In genomic region chr15:66251790-66252355, GRCh38 we compare ENCODE assay signal across 1 cellular context.
A peak's percentile ranks its signal among the peaks of the same experiment; 100 is the strongest.
TF ChIP-seq lines count a peak whose summit lies in the region.

No MANE protein-coding gene starts in this region.

TF ChIP-seq in H1, 55 proteins besides CTCF, POLR2A, EP300 and RAD21 (continued from another document):
- 0 out of 2 replicates have a peak, but pooled peaks have one; percentile 26 for TF ChIP-seq TBP (IDR thresholded peaks at IDR 0.05; ENCODE audit: low read depth, low read length)
- no peak for TF ChIP-seq SP4 (IDR thresholded peaks at IDR 0.05; ENCODE audit: low read length)
- peak; percentile 54 for TF ChIP-seq SUZ12 (IDR thresholded peaks at IDR 0.05; ENCODE audit: low read length)
- TF ChIP-seq POU5F1 (IDR thresholded peaks at IDR 0.05; ENCODE audit: low read depth, low read length): no peak
- no peak for TF ChIP-seq PHF8 (conservative IDR thresholded peaks at IDR 0.05; ENCODE audit: low read depth, low read length)
- no peak for TF ChIP-seq CHD1 (IDR thresholded peaks at IDR 0.05; ENCODE audit: low read depth, low read length)
- no peak for TF ChIP-seq NRF1 (IDR thresholded peaks at IDR 0.05; ENCODE audit: low read depth, low read length)
- no peak for TF ChIP-seq TAF1 (IDR thresholded peaks at IDR 0.05; ENCODE audit: low read depth, low read length)
- TF ChIP-seq BCL11A (IDR thresholded peaks at IDR 0.05; ENCODE audit: low read depth in 2 of 2, low read length in 2 of 2): no peak
- no peak for TF ChIP-seq EGR1 (IDR thresholded peaks at IDR 0.05; ENCODE audit: borderline replicate concordance, low read depth, low read length)
- TF ChIP-seq, protein P1, sequence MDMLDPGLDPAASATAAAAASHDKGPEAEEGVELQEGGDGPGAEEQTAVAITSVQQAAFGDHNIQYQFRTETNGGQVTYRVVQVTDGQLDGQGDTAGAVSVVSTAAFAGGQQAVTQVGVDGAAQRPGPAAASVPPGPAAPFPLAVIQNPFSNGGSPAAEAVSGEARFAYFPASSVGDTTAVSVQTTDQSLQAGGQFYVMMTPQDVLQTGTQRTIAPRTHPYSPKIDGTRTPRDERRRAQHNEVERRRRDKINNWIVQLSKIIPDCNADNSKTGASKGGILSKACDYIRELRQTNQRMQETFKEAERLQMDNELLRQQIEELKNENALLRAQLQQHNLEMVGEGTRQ (IDR thresholded peaks at IDR 0.05; ENCODE audit: low read length): no peak
- TF ChIP-seq MAX (IDR thresholded peaks at IDR 0.05): no peak
- no peak for TF ChIP-seq SIN3A (conservative IDR thresholded peaks at IDR 0.05 in 1 of 2, IDR thresholded peaks at IDR 0.05 in 1 of 2; ENCODE audit: low read depth in 1 of 2, low read length in 2 of 2)
- no peak for TF ChIP-seq CREB1 (IDR thresholded peaks at IDR 0.05)
- TF ChIP-seq SIRT6 (IDR thresholded peaks at IDR 0.05; ENCODE audit: low read length): no peak
- no peak; the same call in 1 of the 2 replicates for TF ChIP-seq KDM1A (IDR thresholded peaks at IDR 0.05; ENCODE audit: borderline replicate concordance, low read length)
- TF ChIP-seq SP2 (IDR thresholded peaks at IDR 0.05; ENCODE audit: low read length): no peak
- TF ChIP-seq HDAC2 (IDR thresholded peaks at IDR 0.05; ENCODE audit: borderline replicate concordance in 1 of 2, low read depth in 2 of 2, low read length in 2 of 2): no peak
TF ChIP-seq in H1: peak in this region for 3.
